In the genomic region with DNA sequence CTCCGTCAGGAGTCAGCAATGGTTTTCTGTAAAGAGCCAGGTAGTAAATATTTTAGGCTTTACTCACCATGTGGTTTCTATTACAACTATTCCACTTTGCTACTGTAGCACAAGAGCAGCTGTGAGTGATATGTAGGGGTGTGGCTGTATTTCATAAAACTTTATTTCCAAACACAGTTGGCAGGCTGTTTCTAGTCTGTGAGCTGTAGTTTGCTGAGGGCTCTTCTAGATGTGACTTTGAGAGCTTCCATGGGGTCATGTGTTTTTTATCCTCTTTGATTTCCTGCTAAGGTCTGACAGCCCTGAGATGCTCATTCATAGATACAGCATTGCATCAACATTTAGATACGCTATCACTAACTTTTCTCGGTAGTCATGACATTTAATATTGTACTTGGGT, we compare ENCODE assay signal across 14 cellular contexts.
DNase-seq lines count a peak whose midpoint lies in the region; ATAC-seq and TF ChIP-seq lines count a peak whose summit lies in the region.
"Had no signal": no experiment of that assay in that cellular context is flagged by ENCODE, and none has a peak within 500 bp of the region (broad histone marks: within the 10 kb centered on the region; RNA-seq: fewer than 3 reads in every experiment).

No MANE protein-coding gene starts in this region.

- intact Hi-C loops in PC-3 (cut with micrococcal nuclease): loop anchor here (1.0 to 10.0 kb wide), 3 partner anchors 117 to 271 kb away; no protein-coding TSS in a partner anchor
- intact Hi-C loops in spleen (cut with DNase I; ENCODE audit: low total_unique reads): no loop called here

- H3K27ac ChIP-seq in PC-3 (ENCODE audit: low read length): peak overlapping the region; percentile 67
- H3K27ac ChIP-seq in trophoblast cell (ENCODE audit: low read depth, low read length): no peak overlapping the region
- no peak overlapping the region for H3K27ac ChIP-seq in spleen
- H3K27ac ChIP-seq: thyroid gland, WERI-Rb-1 had no signal

- ATAC-seq in PC-3: peak; percentile 99
- ATAC-seq in esophagus mucosa: peak; percentile 91
- no peak for ATAC-seq in HG03457 (IDR thresholded peaks at IDR 0.05; ENCODE audit: unreplicated experiment)

- no CpG with 5 or more reads among the region's 3 CpGs for WGBS in trophoblast cell (ENCODE audit: extremely low coverage, insufficient coverage, insufficient read length)
- 85 to 91% (median 87%) methylated on average over 3 of the region's 3 CpGs for WGBS in spleen, 5 donors

- peaks cover 5% of the 10 kb centered on the region for H3F3A ChIP-seq in PC-3 (ENCODE audit: low read length, unreplicated experiment)

- peak overlapping the region; percentile 1; the same call in 1 of the 2 replicates for H3K4me3 ChIP-seq in PC-3 (ENCODE audit: low read length)
- no peak overlapping the region for H3K4me3 ChIP-seq in trophoblast cell (ENCODE audit: low read depth, low read length)
- H3K4me3 ChIP-seq in spleen: no peak overlapping the region
- H3K4me3 ChIP-seq: thyroid gland had no signal

- TF ChIP-seq POLR2A in spleen (IDR thresholded peaks at IDR 0.05): no peak

- DNase-seq in GM04504 (ENCODE audit: low read depth) (peak; percentile 29), PC-3 (peak; percentile 95), trophoblast cell (peak; percentile 49 to 85), spleen (no peak), SHP77 treated with DMSO at 0.1 percent for 48 hours (lab: John Stamatoyannopoulos, UW) (no peak)
- no peak for DNase-seq in activated CD8-positive, alpha-beta memory T cell treated with anti-CD3 and anti-CD28 coated beads for 24 hours
- DNase-seq: activated effector memory CD4-positive, alpha-beta T cell treated with anti-CD3 and anti-CD28 coated beads, Interleukin-2, amount 50 U/mL, for 16 hours; effector CD4-positive, alpha-beta T cell; immature natural killer cell; NCI-H1417 treated with DMSO at 0.1 percent for 48 hours; thyroid gland; WERI-Rb-1 had no signal

- H3K27me3 ChIP-seq in PC-3 (ENCODE audit: low read length): no peaks in the 10 kb centered on the region
- no peaks in the 10 kb centered on the region for H3K27me3 ChIP-seq in trophoblast cell (ENCODE audit: insufficient read depth, low read length)
- no peaks in the 10 kb centered on the region for H3K27me3 ChIP-seq in spleen (replicated peaks in 1 of 7)
- H3K27me3 ChIP-seq: thyroid gland had no signal

- H3K9me2 ChIP-seq in PC-3 (replicated peaks; ENCODE audit: low read length): no peaks in the 10 kb centered on the region

- no peaks in the 10 kb centered on the region for H4K20me1 ChIP-seq in PC-3 (ENCODE audit: low read length)

- no peak overlapping the region for H3K14ac ChIP-seq in trophoblast cell (ENCODE audit: low read length)

- POLR2A ChIA-PET in PC-3 (lab: Charles Lee; ENCODE audit: unreplicated experiment): interaction anchor here (2.2 kb wide), 1 partner anchor 732 kb away, joined by 11 read pairs; a partner anchor contains a TSS

- no peaks in the 10 kb centered on the region for H3K36me3 ChIP-seq in PC-3 (ENCODE audit: low read depth, low read length)
- no peaks in the 10 kb centered on the region for H3K36me3 ChIP-seq in trophoblast cell (ENCODE audit: control insufficient read depth in 1 of 2, insufficient read depth in 2 of 2, low read length in 2 of 2)
- H3K36me3 ChIP-seq in spleen: no peaks in the 10 kb centered on the region
- H3K36me3 ChIP-seq: thyroid gland, WERI-Rb-1 had no signal

- no peak for TF ChIP-seq CTCF in PC-3 (conservative IDR thresholded peaks at IDR 0.05; ENCODE audit: low read depth, low read length)
- TF ChIP-seq CTCF in spleen (IDR thresholded peaks at IDR 0.05 in 8 of 11, conservative IDR thresholded peaks at IDR 0.05 in 3 of 11): no peak

- H3K4me2 ChIP-seq in PC-3 (ENCODE audit: low read length) (peak overlapping the region; percentile 50), trophoblast cell (ENCODE audit: low read length) (peak overlapping the region; percentile 15)

- no peak overlapping the region for H2BK12ac ChIP-seq in trophoblast cell (ENCODE audit: low read length)

- no peaks in the 10 kb centered on the region for H3K79me1 ChIP-seq in trophoblast cell (ENCODE audit: low read length)

- H3K9me3 ChIP-seq in PC-3 (ENCODE audit: low read length) (no peaks in the 10 kb centered on the region), trophoblast cell (ENCODE audit: insufficient read depth, low read depth, low read length) (no peaks in the 10 kb centered on the region), spleen (no peaks in the 10 kb centered on the region)
- H3K9me3 ChIP-seq: thyroid gland had no signal

- no peaks in the 10 kb centered on the region for H3K79me2 ChIP-seq in PC-3 (ENCODE audit: low read length)
- no peaks in the 10 kb centered on the region for H3K79me2 ChIP-seq in trophoblast cell (ENCODE audit: control insufficient read depth, insufficient read depth, low read length, poor library complexity)

- H3K4ac ChIP-seq in trophoblast cell (ENCODE audit: low read depth, low read length): no peak overlapping the region

- H3K9ac ChIP-seq in PC-3 (ENCODE audit: low read length) (no peak overlapping the region; the same call in 1 of the 2 replicates), trophoblast cell (ENCODE audit: low read length) (no peak overlapping the region)

- no peak overlapping the region for H2BK5ac ChIP-seq in trophoblast cell (ENCODE audit: low read depth, low read length, poor library complexity)

- no TSS peak for BruUV-seq in PC-3 (replicated peaks; lab: Mats Ljungman, UMichigan)

- H2AFZ ChIP-seq in PC-3 (ENCODE audit: low read length): no peak overlapping the region
- no peak overlapping the region for H2AFZ ChIP-seq in trophoblast cell (ENCODE audit: insufficient read depth, low read length, poor library complexity)

- H3K18ac ChIP-seq in trophoblast cell (ENCODE audit: low read length): no peak overlapping the region

- no peak overlapping the region for H4K12ac ChIP-seq in trophoblast cell (ENCODE audit: low read depth, low read length)

- H2AK5ac ChIP-seq in trophoblast cell (ENCODE audit: low read length): no peak overlapping the region

- no peak overlapping the region for H4K91ac ChIP-seq in trophoblast cell (ENCODE audit: low read depth, low read length)

- peaks cover 18% of the 10 kb centered on the region for H3K4me1 ChIP-seq in PC-3 (ENCODE audit: insufficient read depth, low read length)
- H3K4me1 ChIP-seq in trophoblast cell (ENCODE audit: control insufficient read depth in 1 of 2, insufficient read depth in 2 of 2, low read length in 2 of 2): peaks cover 0 to 2% of the 10 kb centered on the region in 2 experiments
- no peaks in the 10 kb centered on the region for H3K4me1 ChIP-seq in spleen
- H3K4me1 ChIP-seq: thyroid gland had no signal

- no peak overlapping the region for H4K8ac ChIP-seq in trophoblast cell (ENCODE audit: low read depth, low read length)

- H2BK120ac ChIP-seq in trophoblast cell (ENCODE audit: insufficient read depth, low read length, poor library complexity): no peak overlapping the region

- no peak overlapping the region for H3K23ac ChIP-seq in trophoblast cell (ENCODE audit: low read length)

- CTCF ChIA-PET in PC-3 (lab: Charles Lee): no interaction called here

Comparison
In these comparisons a context has a peak if more than half of its experiments do, and no peak if none do; other contexts are left out.
1. DNase-seq: peak in GM04504 (single experiment), PC-3 (single experiment) and trophoblast cell (2 of 2); none in activated CD8-positive, alpha-beta memory T cell treated with anti-CD3 and anti-CD28 coated beads for 24 hours (single experiment), spleen (single experiment) and SHP77 treated with DMSO at 0.1 percent for 48 hours (single experiment).